Comparison of ENCODE assay signal across 8 cellular contexts in genomic region chr13:60163525-60164471, GRCh38. TPM values are rescaled to one million over a fixed set of nuclear protein-coding genes. Genes with fewer than 3 reads are reported as not detected.
DNase-seq lines count a peak whose midpoint lies in the region; ATAC-seq and TF ChIP-seq lines count a peak whose summit lies in the region.

TSS of gene DIAPH3 (minus strand) at chr13:60163928. CDS start at chr13:60163766, 162 bp downstream.

- DNase-seq in GM10266 (ENCODE audit: extremely low spot score), result peak; percentile 88
- peak; percentile 99 for DNase-seq in NCI-H1105 (lab: John Stamatoyannopoulos, UW)
- DNase-seq in SKM-1 treated with dmso at 0.1 percent for 144 hours (lab: John Stamatoyannopoulos, UW; ENCODE audit: unreplicated experiment), result peak; percentile 92
- DNase-seq in glomerular visceral epithelial cell (ENCODE audit: extremely low spot score), result peak; percentile 96
- peak; percentile 96 for DNase-seq in osteoblast (ENCODE audit: insufficient read length, low spot score, missing footprints)

- H3K4me1 ChIP-seq in osteoblast (ENCODE audit: insufficient read depth, low read length) (peaks cover 18% of the 10 kb centered on the region), thymus (ENCODE audit: control insufficient read depth, insufficient read depth, low read length) (peaks cover 3% of the 10 kb centered on the region)

- H3K27ac ChIP-seq in osteoblast (ENCODE audit: low read depth, low read length), result peak within 1 kb of the TSS; percentile 97
- H3K27ac ChIP-seq in thymus (ENCODE audit: low read depth), result peak within 1 kb of the TSS; percentile 52

- peaks cover 43% of the 10 kb centered on the region for H3K79me2 ChIP-seq in osteoblast (ENCODE audit: insufficient read depth, low read length)

- H3K27me3 ChIP-seq in osteoblast (ENCODE audit: insufficient read depth, low read length), result no peaks in the 10 kb centered on the region
- H3K27me3 ChIP-seq in thymus (ENCODE audit: control insufficient read depth, insufficient read depth), result no peaks in the 10 kb centered on the region

- H3K9me3 ChIP-seq in osteoblast (ENCODE audit: low read depth, low read length) (no peaks in the 10 kb centered on the region), thymus (ENCODE audit: control insufficient read depth) (no peaks in the 10 kb centered on the region)

- H3K9me3 Mint-ChIP-seq in activated naive CD8-positive, alpha-beta T cell (ENCODE audit: low read depth), result no peaks in the 10 kb centered on the region

- ATAC-seq in HG02623 (IDR thresholded peaks at IDR 0.05; ENCODE audit: unreplicated experiment), result peak; percentile 99

- H3K4me3 Mint-ChIP-seq in activated naive CD8-positive, alpha-beta T cell, result peak within 1 kb of the TSS; percentile 94

- peaks cover 3% of the 10 kb centered on the region for H3K27me3 Mint-ChIP-seq in activated naive CD8-positive, alpha-beta T cell

- peak within 1 kb of the TSS; percentile 89 for H3K4me2 ChIP-seq in osteoblast (ENCODE audit: insufficient read depth, low read length)

- no peaks in the 10 kb centered on the region for H3K36me3 ChIP-seq in osteoblast (ENCODE audit: insufficient read depth, low read length)
- H3K36me3 ChIP-seq in thymus (ENCODE audit: control insufficient read depth, insufficient read depth), result no peaks in the 10 kb centered on the region

- no peaks in the 10 kb centered on the region for H4K20me1 ChIP-seq in osteoblast (ENCODE audit: insufficient read depth, low read length)

- H3K27ac Mint-ChIP-seq in activated naive CD8-positive, alpha-beta T cell, result peak within 1 kb of the TSS; percentile 90

- TF ChIP-seq CTCF in GM10266 (IDR thresholded peaks at IDR 0.05; ENCODE audit: control insufficient read depth, insufficient read depth, low read depth, missing control alignments), result no peak
- no peak for TF ChIP-seq CTCF in osteoblast (IDR thresholded peaks at IDR 0.05; ENCODE audit: extremely low read depth, low read depth, low read length)

- WGBS in thymus, result under 1% methylated on average over 62 of the region's 62 CpGs

- H3K36me3 Mint-ChIP-seq in activated naive CD8-positive, alpha-beta T cell, result no peaks in the 10 kb centered on the region

- peak within 1 kb of the TSS; percentile 89 for H3K4me3 ChIP-seq in osteoblast (ENCODE audit: insufficient read depth, low read length)
- H3K4me3 ChIP-seq in thymus (ENCODE audit: low read length), result peak within 1 kb of the TSS; percentile 60

- peaks cover 22% of the 10 kb centered on the region for H3K4me1 Mint-ChIP-seq in activated naive CD8-positive, alpha-beta T cell (ENCODE audit: low read depth)

- H2AFZ ChIP-seq in osteoblast (ENCODE audit: low read length), result peak within 1 kb of the TSS; percentile 95

RNA-seq across cellular contexts. Expression of gene DIAPH3, which starts in this region (rescaled TPM):
- 8.3 TPM in 2 replicates for total RNA-seq in osteoblast
- 0.80 TPM for polyA plus RNA-seq in thymus

Comparison
In these comparisons a context has a peak if more than half of its experiments do, and no peak if none do; other contexts are left out.
1. Peak in every context shown above with its lines: DNase-seq, ATAC-seq, H3K4me3 ChIP-seq and H3K27ac ChIP-seq.